9 cellular contexts compared by ENCODE assay signal in genomic region chr4:79049840-79050520, GRCh38.
A peak's percentile ranks its signal among the peaks of the same experiment; 100 is the strongest.
DNase-seq lines count a peak whose midpoint lies in the region; ATAC-seq, FAIRE-seq and TF ChIP-seq lines count a peak whose summit lies in the region.
"Had no signal": no experiment of that assay in that cellular context is flagged by ENCODE, and none has a peak within 500 bp of the region (broad histone marks: within the 10 kb centered on the region; RNA-seq: fewer than 3 reads in every experiment).

No MANE protein-coding gene starts in this region.

- peak overlapping the region; percentile 51 for H3K4me2 ChIP-seq in astrocyte (ENCODE audit: low read length)

- no peak overlapping the region for H3K9ac ChIP-seq in astrocyte (ENCODE audit: low read length)

- TF ChIP-seq CTCF in astrocyte (IDR thresholded peaks at IDR 0.05; ENCODE audit: insufficient read depth, low read depth, low read length) = no peak
- no peak for TF ChIP-seq CTCF in progenitor cell of endocrine pancreas (IDR thresholded peaks at IDR 0.05; ENCODE audit: unreplicated experiment)

- ATAC-seq in HG02678 (IDR thresholded peaks at IDR 0.05; ENCODE audit: unreplicated experiment) = no peak
- ATAC-seq: body of pancreas had no signal

- no peaks in the 10 kb centered on the region for H3K27me3 ChIP-seq in astrocyte (ENCODE audit: insufficient read depth, low read length)
- H3K27me3 ChIP-seq: body of pancreas, neutrophil had no signal

- H3K9me3 Mint-ChIP-seq in astrocyte (ENCODE audit: unreplicated experiment) = no peaks in the 10 kb centered on the region
- no peaks in the 10 kb centered on the region for H3K9me3 Mint-ChIP-seq in progenitor cell of endocrine pancreas (ENCODE audit: low read depth)

- H2AFZ ChIP-seq in astrocyte (ENCODE audit: low read depth, low read length) = no peak overlapping the region

- no peaks in the 10 kb centered on the region for H3K36me3 Mint-ChIP-seq in astrocyte (ENCODE audit: low read depth, unreplicated experiment)
- no peaks in the 10 kb centered on the region for H3K36me3 Mint-ChIP-seq in progenitor cell of endocrine pancreas (ENCODE audit: insufficient read depth)

- FAIRE-seq in astrocyte (lab: Jason Lieb, UNC) (no peak), HTR-8/SVneo (lab: Jason Lieb, UNC) (no peak)

- no peaks in the 10 kb centered on the region for H3K36me3 ChIP-seq in astrocyte (ENCODE audit: insufficient read depth, low read length)
- H3K36me3 ChIP-seq: neutrophil had no signal

- H3K4me1 Mint-ChIP-seq in astrocyte (ENCODE audit: low read depth, unreplicated experiment) (peaks cover 6% of the 10 kb centered on the region), progenitor cell of endocrine pancreas (ENCODE audit: low read depth) (peaks cover 24% of the 10 kb centered on the region)

- H3K27ac Mint-ChIP-seq in astrocyte (ENCODE audit: unreplicated experiment) = no peak overlapping the region
- H3K27ac Mint-ChIP-seq in progenitor cell of endocrine pancreas = peak overlapping the region; percentile 54

- no peaks in the 10 kb centered on the region for H4K20me1 ChIP-seq in astrocyte (ENCODE audit: insufficient read depth, low read length)

- H3K27me3 Mint-ChIP-seq in astrocyte (ENCODE audit: low read depth, unreplicated experiment) (peaks cover 4% of the 10 kb centered on the region), progenitor cell of endocrine pancreas (peaks cover 2% of the 10 kb centered on the region)

- no peaks in the 10 kb centered on the region for H3K4me1 ChIP-seq in astrocyte (ENCODE audit: insufficient read depth, low read length)

- no peak overlapping the region for H3K4me3 ChIP-seq in astrocyte (ENCODE audit: insufficient read depth, low read depth, low read length)
- H3K4me3 ChIP-seq: body of pancreas had no signal

- H3K4me3 Mint-ChIP-seq in astrocyte (ENCODE audit: unreplicated experiment) (no peak overlapping the region), progenitor cell of endocrine pancreas (ENCODE audit: low read depth) (peak overlapping the region; percentile 27)

- H3K27ac ChIP-seq in astrocyte (ENCODE audit: low read depth, low read length) = no peak overlapping the region
- H3K27ac ChIP-seq: body of pancreas, neutrophil had no signal

- no peaks in the 10 kb centered on the region for H3K79me2 ChIP-seq in astrocyte (ENCODE audit: insufficient read depth, low read length)

- DNase-seq in DMS79 (lab: John Stamatoyannopoulos, UW) (peak; percentile 3), NCI-H2081 treated with DMSO at 0.1 percent for 48 hours (lab: John Stamatoyannopoulos, UW) (peak; percentile 21), astrocyte (ENCODE audit: low read depth) (no peak), progenitor cell of endocrine pancreas (ENCODE audit: low spot score, unreplicated experiment) (no peak), HTR-8/SVneo (ENCODE audit: insufficient read length, low spot score) (no peak), germinal center (ENCODE audit: low spot score) (no peak)

- no peaks in the 10 kb centered on the region for H3K9me3 ChIP-seq in astrocyte (ENCODE audit: insufficient read depth, low read depth, low read length)
- H3K9me3 ChIP-seq: body of pancreas, neutrophil had no signal

Comparison
In these comparisons a context has a peak if more than half of its experiments do, and no peak if none do; other contexts are left out.
1. DNase-seq: peak in DMS79 (single experiment) and NCI-H2081 treated with DMSO at 0.1 percent for 48 hours (single experiment); none in astrocyte (single experiment), progenitor cell of endocrine pancreas (single experiment), HTR-8/SVneo (single experiment) and germinal center (single experiment).